In the genomic region with DNA sequence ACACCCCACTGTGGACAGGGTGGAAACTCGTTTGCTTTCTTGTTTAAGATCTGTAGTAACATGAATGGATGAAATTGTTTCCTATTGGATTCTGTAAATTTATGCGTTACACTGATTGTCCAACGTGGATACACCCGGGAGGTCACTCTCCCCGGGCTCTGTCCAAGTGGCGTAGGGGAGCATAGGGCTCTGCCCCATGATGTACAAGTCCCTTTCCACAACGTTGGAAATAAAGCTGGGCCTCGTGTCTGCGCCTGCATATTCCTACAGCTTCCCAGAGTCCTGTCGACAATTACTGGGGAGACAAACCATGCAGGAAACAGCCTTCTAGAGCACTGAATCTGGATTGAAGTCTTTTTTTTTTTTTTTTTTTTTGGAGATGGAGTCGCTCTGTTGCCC, we compare ENCODE assay signal across 8 cellular contexts. TPM values are rescaled to one million over a fixed set of nuclear protein-coding genes. Genes with fewer than 3 reads are reported as not detected.
A peak's percentile ranks its signal among the peaks of the same experiment; 100 is the strongest.
DNase-seq lines count a peak whose midpoint lies in the region; ATAC-seq and TF ChIP-seq lines count a peak whose summit lies in the region.

No MANE protein-coding gene starts in this region.

- peak; percentile 53 for TF ChIP-seq POLR2A in GM19193 (IDR thresholded peaks at IDR 0.05; ENCODE audit: extremely low read depth, insufficient read depth, insufficient read length)

- peak; percentile 40 for DNase-seq in SK-MEL-5 (ENCODE audit: low read depth, low spot score)
- DNase-seq in epithelial cell of prostate (ENCODE audit: low read depth, low spot score): no peak
- DNase-seq in posterior vena cava (ENCODE audit: low spot score): peak; percentile 26
- no peak for DNase-seq in GM19238 (ENCODE audit: insufficient read length, low spot score)
- DNase-seq in SW 1271 (lab: John Stamatoyannopoulos, UW): no peak

- in situ Hi-C loops in SK-MEL-5 (cut with HindIII; ENCODE audit: low pct_unique_long_range_greater_than_20kb, low sequenced_read_pairs): no loop called here

- ATAC-seq in GM19452 (IDR thresholded peaks at IDR 0.05; ENCODE audit: unreplicated experiment) (no peak), GM21423 (IDR thresholded peaks at IDR 0.05; ENCODE audit: unreplicated experiment) (no peak)

- intact Hi-C loops in posterior vena cava (cut with DNase I): no loop called here

- peak overlapping the region; percentile 98 for H3K27ac ChIP-seq in epithelial cell of prostate

RNA-seq across cellular contexts. Expression of gene RCC1, which starts 1.4 kb away (rescaled TPM):
- 26.0 and 26.7 TPM in 2 replicates for total RNA-seq in SK-MEL-5 (2014; rRNA removed; shearing (Covaris generic))
- polyA plus RNA-seq in SK-MEL-5 (2015; cell fraction: cytosol; rRNA removed): 48.7 and 52.1 TPM in 2 replicates
- polyA plus RNA-seq in SK-MEL-5 (2015; cell fraction: nucleus; rRNA removed): 22.7 and 29.4 TPM in 2 replicates
- 1 to 10 TPM; 7.9 to 9.2 TPM for total RNA-seq in posterior vena cava

RNA-seq across cellular contexts. Expression of gene TRNAU1AP, which starts 45.6 kb away (rescaled TPM):
- total RNA-seq in SK-MEL-5 (2014; rRNA removed; shearing (Covaris generic)): 13.4 and 22.6 TPM in 2 replicates
- polyA plus RNA-seq in SK-MEL-5 (2015; cell fraction: cytosol; rRNA removed): 11.5 and 16.7 TPM in 2 replicates
- 16.2 and 23.5 TPM in 2 replicates for polyA plus RNA-seq in SK-MEL-5 (2015; cell fraction: nucleus; rRNA removed)
- 10 to 100 TPM; 17.5 to 23.2 TPM for total RNA-seq in posterior vena cava

Comparison
In these comparisons a context has a peak if more than half of its experiments do, and no peak if none do; other contexts are left out.
1. DNase-seq: peak in SK-MEL-5 (single experiment) and posterior vena cava (single experiment); none in epithelial cell of prostate (single experiment), GM19238 (single experiment) and SW 1271 (0 of 2).